ENCODE assay signal across 17 cellular contexts in genomic region chr7:134452991-134453473, GRCh38. TPM values are rescaled to one million over a fixed set of nuclear protein-coding genes. Genes with fewer than 3 reads are reported as not detected.
DNase-seq lines count a peak whose midpoint lies in the region; ATAC-seq and TF ChIP-seq lines count a peak whose summit lies in the region.
"Had no signal": no experiment of that assay in that cellular context is flagged by ENCODE, and none has a peak within 500 bp of the region (broad histone marks: within the 10 kb centered on the region; RNA-seq: fewer than 3 reads in every experiment).

No MANE protein-coding gene starts in this region.

- H3K9me3 Mint-ChIP-seq in Caco-2 (ENCODE audit: unreplicated experiment), result no peaks in the 10 kb centered on the region
- H3K9me3 Mint-ChIP-seq: activated naive CD4-positive, alpha-beta T cell treated with anti-CD3 and anti-CD28 coated beads for 36 hours had no signal

- H2AK5ac ChIP-seq in mesenchymal stem cell (ENCODE audit: low read length, severe bottlenecking), result peak overlapping the region; percentile 67

- H2BK5ac ChIP-seq in mesenchymal stem cell (ENCODE audit: low read depth, low read length, poor library complexity, severe bottlenecking), result peak overlapping the region; percentile 85

- H3K9ac ChIP-seq in mesenchymal stem cell (ENCODE audit: low read length), result no peak overlapping the region
- H3K9ac ChIP-seq in skeletal muscle tissue (ENCODE audit: low read depth in 1 of 3, low read length in 3 of 3), result peak overlapping the region in 1 of 3 donors; percentile 16

- H2BK12ac ChIP-seq in mesenchymal stem cell (ENCODE audit: low read length in 2 of 2), result peak overlapping the region; percentile 4 to 59

- peak overlapping the region; percentile 96 for H3K27ac ChIP-seq in mesenchymal stem cell (ENCODE audit: low read length, poor library complexity, severe bottlenecking)
- H3K27ac ChIP-seq in skeletal muscle tissue (ENCODE audit: low read depth, low read length), result peak overlapping the region; percentile 4
- no peak overlapping the region for H3K27ac ChIP-seq in foreskin keratinocyte
- H3K27ac ChIP-seq: tibial artery had no signal

- H3K4me1 ChIP-seq in mesenchymal stem cell (ENCODE audit: control insufficient read depth, insufficient read depth, low read depth, low read length) (peaks cover 50% of the 10 kb centered on the region), skeletal muscle tissue (ENCODE audit: control insufficient read depth in 3 of 3, insufficient read depth in 3 of 3, low read length in 3 of 3) (peaks cover 31 to 57% (median 37%) of the 10 kb centered on the region in 3 donors), foreskin keratinocyte (peaks cover 10% of the 10 kb centered on the region), Caco-2 (no peaks in the 10 kb centered on the region)

- in situ Hi-C loops in Caki2 (cut with HindIII; ENCODE audit: low pct_unique_long_range_greater_than_20kb, low sequenced_read_pairs), result no loop called here

- H3K9me3 ChIP-seq in mesenchymal stem cell (ENCODE audit: control insufficient read depth, low read length) (no peaks in the 10 kb centered on the region), skeletal muscle tissue (ENCODE audit: control insufficient read depth in 3 of 3, low read length in 3 of 3) (no peaks in the 10 kb centered on the region), Caco-2 (no peaks in the 10 kb centered on the region)
- H3K9me3 ChIP-seq: tibial artery had no signal

- no peak overlapping the region for H2AFZ ChIP-seq in mesenchymal stem cell (ENCODE audit: low read depth, low read length)

- H2BK120ac ChIP-seq in mesenchymal stem cell (ENCODE audit: low read depth, low read length), result peak overlapping the region; percentile 67

- BruUV-seq in Caco-2 (replicated peaks; lab: Mats Ljungman, UMichigan), result no TSS peak

- DNase-seq in Caki2 (ENCODE audit: low read depth) (peak; percentile 56), glomerular visceral epithelial cell (ENCODE audit: extremely low spot score) (peak; percentile 66), mesenchymal stem cell (peak; percentile 5), foreskin keratinocyte (no peak), Caco-2 (no peak), mucosa of gallbladder (ENCODE audit: low spot score) (no peak), activated gamma-delta T cell (lab: John Stamatoyannopoulos, UW) (no peak)
- DNase-seq: activated CD4-positive, alpha-beta T cell treated with anti-CD3 and anti-CD28 coated beads, Interleukin-2, amount 50 U/mL, for 1 hour; activated naive CD4-positive, alpha-beta T cell treated with anti-CD3 and anti-CD28 coated beads for 36 hours; activated T-cell treated with anti-CD3 and anti-CD28 coated beads for 4 hours; NCI-H1417 treated with DMSO at 0.1 percent for 48 hours; NCI-H774; PC-3; small intestine; SW 1271; tibial artery had no signal

- POLR2A ChIA-PET in Caco-2 (lab: Charles Lee), result no interaction called here

- CTCF ChIA-PET in Caco-2 (lab: Charles Lee), result interaction anchor here (0.7 to 1.3 kb wide), 2 partner anchors 20 to 35 kb away, joined by 3 read pairs; no protein-coding TSS in a partner anchor

- H3K4ac ChIP-seq in mesenchymal stem cell (ENCODE audit: low read depth in 1 of 2, low read length in 2 of 2), result peak overlapping the region in 1 of 2 experiments; percentile 81

- ATAC-seq in foreskin keratinocyte, result no peak
- ATAC-seq: PC-3 had no signal

- intact Hi-C loops in Caco-2 (cut with micrococcal nuclease; ENCODE audit: unreplicated experiment), result no loop called here

- peak overlapping the region in 1 of 2 experiments; percentile 9 for H3K14ac ChIP-seq in mesenchymal stem cell (ENCODE audit: low read length in 2 of 2)

- WGBS in mesenchymal stem cell, result 86% methylated on average over 7 of the region's 7 CpGs

- no peaks in the 10 kb centered on the region for H3K4me1 Mint-ChIP-seq in Caco-2 (ENCODE audit: low read depth, unreplicated experiment)

- H2BK15ac ChIP-seq in mesenchymal stem cell (ENCODE audit: low read depth, poor library complexity, severe bottlenecking), result no peak overlapping the region

- H4K8ac ChIP-seq in mesenchymal stem cell (ENCODE audit: low read length), result peak overlapping the region; percentile 35

- no peaks in the 10 kb centered on the region for H3K27me3 Mint-ChIP-seq in Caco-2 (ENCODE audit: insufficient read depth, unreplicated experiment)

- H3K36me3 ChIP-seq in mesenchymal stem cell (ENCODE audit: control insufficient read depth in 1 of 2, insufficient read depth in 2 of 2, low read depth in 1 of 2, low read length in 2 of 2), result peaks cover 46 to 83% of the 10 kb centered on the region in 2 experiments
- H3K36me3 ChIP-seq in skeletal muscle tissue (ENCODE audit: control insufficient read depth in 3 of 3, insufficient read depth in 3 of 3, low read length in 3 of 3), result peaks cover 31 to 38% (median 38%) of the 10 kb centered on the region in 3 donors
- H3K36me3 ChIP-seq in Caco-2 (ENCODE audit: control insufficient read depth, insufficient read depth, low read length), result no peaks in the 10 kb centered on the region

- H3K18ac ChIP-seq in mesenchymal stem cell (ENCODE audit: low read depth in 1 of 2, low read length in 2 of 2), result peak overlapping the region; percentile 22 to 69

- H3K27ac Mint-ChIP-seq in Caco-2 (ENCODE audit: unreplicated experiment), result no peak overlapping the region
- H3K27ac Mint-ChIP-seq: activated naive CD4-positive, alpha-beta T cell treated with anti-CD3 and anti-CD28 coated beads for 36 hours had no signal

- no peak overlapping the region for H3K4me2 ChIP-seq in mesenchymal stem cell (ENCODE audit: low read length, poor library complexity, severe bottlenecking)

- H3K27me3 ChIP-seq in mesenchymal stem cell (ENCODE audit: control insufficient read depth in 1 of 2, insufficient read depth in 1 of 2, low read length in 2 of 2) (no peaks in the 10 kb centered on the region), skeletal muscle tissue (ENCODE audit: control insufficient read depth in 3 of 3, insufficient read depth in 3 of 3, low read length in 3 of 3) (no peaks in the 10 kb centered on the region), foreskin keratinocyte (no peaks in the 10 kb centered on the region), Caco-2 (replicated peaks; ENCODE audit: control insufficient read depth, insufficient read depth, low read length) (no peaks in the 10 kb centered on the region)
- H3K27me3 ChIP-seq: tibial artery had no signal

- H3K79me1 ChIP-seq in mesenchymal stem cell (replicated peaks; ENCODE audit: low read length, poor library complexity, severe bottlenecking), result peaks cover 12% of the 10 kb centered on the region

- H3K4me3 Mint-ChIP-seq in Caco-2 (ENCODE audit: unreplicated experiment), result no peak overlapping the region
- H3K4me3 Mint-ChIP-seq: activated naive CD4-positive, alpha-beta T cell treated with anti-CD3 and anti-CD28 coated beads for 36 hours had no signal

- no peak overlapping the region for H3K23ac ChIP-seq in mesenchymal stem cell (ENCODE audit: low read length in 2 of 2)

- TF ChIP-seq CTCF in foreskin keratinocyte (conservative IDR thresholded peaks at IDR 0.05) (no peak), Caco-2 (IDR thresholded peaks at IDR 0.05; ENCODE audit: insufficient read depth in 1 of 2, low read depth in 1 of 2, low read length in 1 of 2, severe bottlenecking in 1 of 2, unreplicated experiment in 1 of 2) (no peak)

- H4K91ac ChIP-seq in mesenchymal stem cell (ENCODE audit: low read length), result peak overlapping the region; percentile 70

- no peaks in the 10 kb centered on the region for H3K36me3 Mint-ChIP-seq in Caco-2 (ENCODE audit: insufficient read depth, unreplicated experiment)

- no peak overlapping the region for H3K4me3 ChIP-seq in mesenchymal stem cell (ENCODE audit: insufficient read depth in 1 of 2, low read depth in 1 of 2, low read length in 2 of 2)
- peak overlapping the region in 1 of 3 donors; percentile 13 for H3K4me3 ChIP-seq in skeletal muscle tissue (ENCODE audit: low read length in 3 of 3)
- no peak overlapping the region for H3K4me3 ChIP-seq in Caco-2 (ENCODE audit: low read depth, low read length)
- H3K4me3 ChIP-seq: tibial artery had no signal

RNA-seq across cellular contexts. Expression of gene AKR1B1, which starts 5.9 kb away (rescaled TPM):
- total RNA-seq in Caki2 (2014; rRNA removed; shearing (Covaris generic); ENCODE audit: low replicate concordance), result 2,179 and 2,713 TPM in 2 replicates
- polyA plus RNA-seq in mesenchymal stem cell (2013, experiment 1 of 2), result 236 TPM
- 247 TPM for polyA plus RNA-seq in mesenchymal stem cell (2013, experiment 2 of 2)
- total RNA-seq in skeletal muscle tissue, result 49.1 TPM
- 82.0 and 89.5 TPM in 2 replicates for total RNA-seq in foreskin keratinocyte
- 113 and 132 TPM in 2 replicates for polyA plus RNA-seq in foreskin keratinocyte
- total RNA-seq in Caco-2 (2022), result 58.6 and 62.8 TPM in 2 replicates
- total RNA-seq in mucosa of gallbladder, result 68.7 TPM

Comparison
In these comparisons a context has a peak if more than half of its experiments do, and no peak if none do; other contexts are left out.
1. DNase-seq: peak in Caki2 (single experiment), glomerular visceral epithelial cell (single experiment) and mesenchymal stem cell (single experiment); none in foreskin keratinocyte (0 of 2), Caco-2 (0 of 2), mucosa of gallbladder (single experiment) and activated gamma-delta T cell (single experiment).
2. RNA of gene AKR1B1, which starts 5.9 kb away (total RNA-seq): 2,179 to 2,713 TPM in Caki2; 82.0 to 89.5 TPM in foreskin keratinocyte, 68.7 TPM in mucosa of gallbladder (single experiment), 58.6 to 62.8 TPM in Caco-2 and 49.1 TPM in skeletal muscle tissue (single experiment); every median in the first group is over 10 times any median in the second.